15 cellular contexts compared by ENCODE assay signal in the genomic region with DNA sequence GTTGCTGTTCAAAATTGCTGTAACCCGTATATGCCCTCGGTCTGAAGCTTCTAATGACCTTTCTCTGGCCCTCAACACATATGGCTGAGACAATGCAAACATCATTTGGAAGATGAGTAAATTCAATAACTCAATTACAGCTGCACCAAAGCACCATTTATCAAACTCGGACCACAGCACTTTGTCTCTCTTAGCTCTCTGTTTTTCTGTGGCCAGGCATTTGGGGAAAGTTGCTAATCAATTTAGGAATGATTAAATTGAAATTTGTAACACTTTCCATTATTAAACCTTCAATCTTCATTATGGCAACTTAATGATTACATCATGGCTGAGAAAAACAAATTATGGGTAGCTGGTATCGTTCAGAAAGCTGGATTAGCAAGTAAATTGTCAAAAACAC.
"Had no signal": no experiment of that assay in that cellular context is flagged by ENCODE, and none has a peak within 500 bp of the region (broad histone marks: within the 10 kb centered on the region; RNA-seq: fewer than 3 reads in every experiment).

No MANE protein-coding gene starts in this region.

- H3K9me3 Mint-ChIP-seq: activated naive CD4-positive, alpha-beta T cell treated with anti-CD3 and anti-CD28 coated beads, Interleukin-2, amount 50 U/mL, for 24 hours had no signal

- H3K4me3 Mint-ChIP-seq: activated naive CD4-positive, alpha-beta T cell treated with anti-CD3 and anti-CD28 coated beads, Interleukin-2, amount 50 U/mL, for 24 hours; effector memory CD8-positive, alpha-beta T cell; memory B cell had no signal

- H3K27ac Mint-ChIP-seq: activated naive CD4-positive, alpha-beta T cell treated with anti-CD3 and anti-CD28 coated beads, Interleukin-2, amount 50 U/mL, for 24 hours; effector memory CD8-positive, alpha-beta T cell; memory B cell had no signal

- H3K27me3 Mint-ChIP-seq: effector memory CD8-positive, alpha-beta T cell had no signal

- H3K4me1 Mint-ChIP-seq: activated naive CD4-positive, alpha-beta T cell treated with anti-CD3 and anti-CD28 coated beads, Interleukin-2, amount 50 U/mL, for 24 hours; memory B cell had no signal

- H3K36me3 Mint-ChIP-seq: activated naive CD4-positive, alpha-beta T cell treated with anti-CD3 and anti-CD28 coated beads, Interleukin-2, amount 50 U/mL, for 24 hours; memory B cell had no signal

- H3K9me3 ChIP-seq: esophagus muscularis mucosa had no signal

- DNase-seq: activated gamma-delta T cell treated with Interleukin-2 at 50 U/mL for 16 hours; activated T-cell treated with anti-CD3 and anti-CD28 coated beads, Interleukin-2, amount 50 U/mL, for 1 hour; anterior cingulate cortex; brain microvascular endothelial cell; central memory CD4-positive, alpha-beta T cell; effector memory CD8-positive, alpha-beta T cell; hypothalamus; nucleus accumbens; posterior cingulate gyrus; stimulated activated CD4-positive, alpha-beta T cell treated with anti-CD3 and anti-CD28 coated beads, Interleukin-4, amount 100 ng/mL, for 1 hour; stimulated activated naive CD4-positive, alpha-beta T cell; T-helper 9 cell had no signal

- H3K4me3 ChIP-seq: esophagus muscularis mucosa had no signal

- H3K27ac ChIP-seq: brain microvascular endothelial cell, esophagus muscularis mucosa had no signal

- ATAC-seq: effector memory CD8-positive, alpha-beta T cell had no signal

- H3K36me3 ChIP-seq: brain microvascular endothelial cell, esophagus muscularis mucosa had no signal

- H3K27me3 ChIP-seq: brain microvascular endothelial cell, esophagus muscularis mucosa had no signal
